ENCODE assay signal across 1 cellular context in genomic region chr17:48113201-48113676, GRCh38.
TF ChIP-seq lines count a peak whose summit lies in the region.

No MANE protein-coding gene starts in this region.

TF ChIP-seq in GM12878, 131 proteins besides CTCF, POLR2A, EP300 and RAD21 (continued from another document):
- TF ChIP-seq NRF1 (conservative IDR thresholded peaks at IDR 0.05; ENCODE audit: low read depth, low read length) (no peak), TARDBP (IDR thresholded peaks at IDR 0.05; ENCODE audit: borderline replicate concordance) (no peak), CREM (IDR thresholded peaks at IDR 0.05; ENCODE audit: low read depth) (no peak), POU2F2 (IDR thresholded peaks at IDR 0.05; ENCODE audit: borderline replicate concordance, low read depth, low read length) (peak; percentile 5; the same call in 1 of the 3 replicates), PML (IDR thresholded peaks at IDR 0.05; ENCODE audit: low read length) (no peak), RUNX3 (IDR thresholded peaks at IDR 0.05; ENCODE audit: low read length) (peak; percentile 24; the same call in 1 of the 2 replicates), GATAD2B (conservative IDR thresholded peaks at IDR 0.05; ENCODE audit: low read depth) (0 out of 2 replicates have a peak, but pooled peaks have one; percentile 27), BRCA1 (IDR thresholded peaks at IDR 0.05; ENCODE audit: low read depth, low read length) (no peak), BHLHE40 (IDR thresholded peaks at IDR 0.05; ENCODE audit: borderline replicate concordance in 1 of 2, low read depth in 2 of 2, low read length in 1 of 2) (0 out of 4 replicates have a peak, but pooled peaks of 1 of the 2 experiments have one; percentile 28), CREB1 (IDR thresholded peaks at IDR 0.05; ENCODE audit: low read depth) (peak; percentile 8; the same call in 1 of the 2 replicates), SIN3A (IDR thresholded peaks at IDR 0.05; ENCODE audit: low read depth, low read length) (peak; percentile 59; the same call in 1 of the 2 replicates), SMAD1 (IDR thresholded peaks at IDR 0.05; ENCODE audit: low read depth, partially characterized antibody) (no peak), MXI1 (IDR thresholded peaks at IDR 0.05; ENCODE audit: low read depth, low read length) (peak; percentile 39; the same call in 1 of the 2 replicates)
- TF ChIP-seq, protein P1, sequence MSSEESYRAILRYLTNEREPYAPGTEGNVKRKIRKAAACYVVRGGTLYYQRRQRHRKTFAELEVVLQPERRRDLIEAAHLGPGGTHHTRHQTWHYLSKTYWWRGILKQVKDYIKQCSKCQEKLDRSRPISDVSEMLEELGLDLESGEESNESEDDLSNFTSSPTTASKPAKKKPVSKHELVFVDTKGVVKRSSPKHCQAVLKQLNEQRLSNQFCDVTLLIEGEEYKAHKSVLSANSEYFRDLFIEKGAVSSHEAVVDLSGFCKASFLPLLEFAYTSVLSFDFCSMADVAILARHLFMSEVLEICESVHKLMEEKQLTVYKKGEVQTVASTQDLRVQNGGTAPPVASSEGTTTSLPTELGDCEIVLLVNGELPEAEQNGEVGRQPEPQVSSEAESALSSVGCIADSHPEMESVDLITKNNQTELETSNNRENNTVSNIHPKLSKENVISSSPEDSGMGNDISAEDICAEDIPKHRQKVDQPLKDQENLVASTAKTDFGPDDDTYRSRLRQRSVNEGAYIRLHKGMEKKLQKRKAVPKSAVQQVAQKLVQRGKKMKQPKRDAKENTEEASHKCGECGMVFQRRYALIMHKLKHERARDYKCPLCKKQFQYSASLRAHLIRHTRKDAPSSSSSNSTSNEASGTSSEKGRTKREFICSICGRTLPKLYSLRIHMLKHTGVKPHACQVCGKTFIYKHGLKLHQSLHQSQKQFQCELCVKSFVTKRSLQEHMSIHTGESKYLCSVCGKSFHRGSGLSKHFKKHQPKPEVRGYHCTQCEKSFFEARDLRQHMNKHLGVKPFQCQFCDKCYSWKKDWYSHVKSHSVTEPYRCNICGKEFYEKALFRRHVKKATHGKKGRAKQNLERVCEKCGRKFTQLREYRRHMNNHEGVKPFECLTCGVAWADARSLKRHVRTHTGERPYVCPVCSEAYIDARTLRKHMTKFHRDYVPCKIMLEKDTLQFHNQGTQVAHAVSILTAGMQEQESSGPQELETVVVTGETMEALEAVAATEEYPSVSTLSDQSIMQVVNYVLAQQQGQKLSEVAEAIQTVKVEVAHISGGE (CRISPR knock-in tag; IDR thresholded peaks at IDR 0.05), result no peak
- TF ChIP-seq, protein P2, sequence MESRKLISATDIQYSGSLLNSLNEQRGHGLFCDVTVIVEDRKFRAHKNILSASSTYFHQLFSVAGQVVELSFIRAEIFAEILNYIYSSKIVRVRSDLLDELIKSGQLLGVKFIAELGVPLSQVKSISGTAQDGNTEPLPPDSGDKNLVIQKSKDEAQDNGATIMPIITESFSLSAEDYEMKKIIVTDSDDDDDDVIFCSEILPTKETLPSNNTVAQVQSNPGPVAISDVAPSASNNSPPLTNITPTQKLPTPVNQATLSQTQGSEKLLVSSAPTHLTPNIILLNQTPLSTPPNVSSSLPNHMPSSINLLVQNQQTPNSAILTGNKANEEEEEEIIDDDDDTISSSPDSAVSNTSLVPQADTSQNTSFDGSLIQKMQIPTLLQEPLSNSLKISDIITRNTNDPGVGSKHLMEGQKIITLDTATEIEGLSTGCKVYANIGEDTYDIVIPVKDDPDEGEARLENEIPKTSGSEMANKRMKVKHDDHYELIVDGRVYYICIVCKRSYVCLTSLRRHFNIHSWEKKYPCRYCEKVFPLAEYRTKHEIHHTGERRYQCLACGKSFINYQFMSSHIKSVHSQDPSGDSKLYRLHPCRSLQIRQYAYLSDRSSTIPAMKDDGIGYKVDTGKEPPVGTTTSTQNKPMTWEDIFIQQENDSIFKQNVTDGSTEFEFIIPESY (IDR thresholded peaks at IDR 0.05), result no peak
- TF ChIP-seq, protein P3, sequence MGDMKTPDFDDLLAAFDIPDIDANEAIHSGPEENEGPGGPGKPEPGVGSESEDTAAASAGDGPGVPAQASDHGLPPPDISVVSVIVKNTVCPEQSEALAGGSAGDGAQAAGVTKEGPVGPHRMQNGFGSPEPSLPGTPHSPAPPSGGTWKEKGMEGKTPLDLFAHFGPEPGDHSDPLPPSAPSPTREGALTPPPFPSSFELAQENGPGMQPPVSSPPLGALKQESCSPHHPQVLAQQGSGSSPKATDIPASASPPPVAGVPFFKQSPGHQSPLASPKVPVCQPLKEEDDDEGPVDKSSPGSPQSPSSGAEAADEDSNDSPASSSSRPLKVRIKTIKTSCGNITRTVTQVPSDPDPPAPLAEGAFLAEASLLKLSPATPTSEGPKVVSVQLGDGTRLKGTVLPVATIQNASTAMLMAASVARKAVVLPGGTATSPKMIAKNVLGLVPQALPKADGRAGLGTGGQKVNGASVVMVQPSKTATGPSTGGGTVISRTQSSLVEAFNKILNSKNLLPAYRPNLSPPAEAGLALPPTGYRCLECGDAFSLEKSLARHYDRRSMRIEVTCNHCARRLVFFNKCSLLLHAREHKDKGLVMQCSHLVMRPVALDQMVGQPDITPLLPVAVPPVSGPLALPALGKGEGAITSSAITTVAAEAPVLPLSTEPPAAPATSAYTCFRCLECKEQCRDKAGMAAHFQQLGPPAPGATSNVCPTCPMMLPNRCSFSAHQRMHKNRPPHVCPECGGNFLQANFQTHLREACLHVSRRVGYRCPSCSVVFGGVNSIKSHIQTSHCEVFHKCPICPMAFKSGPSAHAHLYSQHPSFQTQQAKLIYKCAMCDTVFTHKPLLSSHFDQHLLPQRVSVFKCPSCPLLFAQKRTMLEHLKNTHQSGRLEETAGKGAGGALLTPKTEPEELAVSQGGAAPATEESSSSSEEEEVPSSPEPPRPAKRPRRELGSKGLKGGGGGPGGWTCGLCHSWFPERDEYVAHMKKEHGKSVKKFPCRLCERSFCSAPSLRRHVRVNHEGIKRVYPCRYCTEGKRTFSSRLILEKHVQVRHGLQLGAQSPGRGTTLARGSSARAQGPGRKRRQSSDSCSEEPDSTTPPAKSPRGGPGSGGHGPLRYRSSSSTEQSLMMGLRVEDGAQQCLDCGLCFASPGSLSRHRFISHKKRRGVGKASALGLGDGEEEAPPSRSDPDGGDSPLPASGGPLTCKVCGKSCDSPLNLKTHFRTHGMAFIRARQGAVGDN (IDR thresholded peaks at IDR 0.05), result peak; percentile 67
- TF ChIP-seq, protein P4, sequence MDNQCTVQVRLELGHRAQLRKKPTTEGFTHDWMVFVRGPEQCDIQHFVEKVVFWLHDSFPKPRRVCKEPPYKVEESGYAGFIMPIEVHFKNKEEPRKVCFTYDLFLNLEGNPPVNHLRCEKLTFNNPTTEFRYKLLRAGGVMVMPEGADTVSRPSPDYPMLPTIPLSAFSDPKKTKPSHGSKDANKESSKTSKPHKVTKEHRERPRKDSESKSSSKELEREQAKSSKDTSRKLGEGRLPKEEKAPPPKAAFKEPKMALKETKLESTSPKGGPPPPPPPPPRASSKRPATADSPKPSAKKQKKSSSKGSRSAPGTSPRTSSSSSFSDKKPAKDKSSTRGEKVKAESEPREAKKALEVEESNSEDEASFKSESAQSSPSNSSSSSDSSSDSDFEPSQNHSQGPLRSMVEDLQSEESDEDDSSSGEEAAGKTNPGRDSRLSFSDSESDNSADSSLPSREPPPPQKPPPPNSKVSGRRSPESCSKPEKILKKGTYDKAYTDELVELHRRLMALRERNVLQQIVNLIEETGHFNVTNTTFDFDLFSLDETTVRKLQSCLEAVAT (IDR thresholded peaks at IDR 0.05), result peak; percentile 46; the same call in 1 of the 2 replicates
- TF ChIP-seq, protein P5, sequence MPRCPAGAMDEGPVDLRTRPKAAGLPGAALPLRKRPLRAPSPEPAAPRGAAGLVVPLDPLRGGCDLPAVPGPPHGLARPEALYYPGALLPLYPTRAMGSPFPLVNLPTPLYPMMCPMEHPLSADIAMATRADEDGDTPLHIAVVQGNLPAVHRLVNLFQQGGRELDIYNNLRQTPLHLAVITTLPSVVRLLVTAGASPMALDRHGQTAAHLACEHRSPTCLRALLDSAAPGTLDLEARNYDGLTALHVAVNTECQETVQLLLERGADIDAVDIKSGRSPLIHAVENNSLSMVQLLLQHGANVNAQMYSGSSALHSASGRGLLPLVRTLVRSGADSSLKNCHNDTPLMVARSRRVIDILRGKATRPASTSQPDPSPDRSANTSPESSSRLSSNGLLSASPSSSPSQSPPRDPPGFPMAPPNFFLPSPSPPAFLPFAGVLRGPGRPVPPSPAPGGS (IDR thresholded peaks at IDR 0.05; ENCODE audit: borderline replicate concordance, insufficient read depth, low read depth, low read length, poor library complexity, severe bottlenecking), result peak; percentile 64
